ENCODE assay signal across 9 cellular contexts in the genomic region with DNA sequence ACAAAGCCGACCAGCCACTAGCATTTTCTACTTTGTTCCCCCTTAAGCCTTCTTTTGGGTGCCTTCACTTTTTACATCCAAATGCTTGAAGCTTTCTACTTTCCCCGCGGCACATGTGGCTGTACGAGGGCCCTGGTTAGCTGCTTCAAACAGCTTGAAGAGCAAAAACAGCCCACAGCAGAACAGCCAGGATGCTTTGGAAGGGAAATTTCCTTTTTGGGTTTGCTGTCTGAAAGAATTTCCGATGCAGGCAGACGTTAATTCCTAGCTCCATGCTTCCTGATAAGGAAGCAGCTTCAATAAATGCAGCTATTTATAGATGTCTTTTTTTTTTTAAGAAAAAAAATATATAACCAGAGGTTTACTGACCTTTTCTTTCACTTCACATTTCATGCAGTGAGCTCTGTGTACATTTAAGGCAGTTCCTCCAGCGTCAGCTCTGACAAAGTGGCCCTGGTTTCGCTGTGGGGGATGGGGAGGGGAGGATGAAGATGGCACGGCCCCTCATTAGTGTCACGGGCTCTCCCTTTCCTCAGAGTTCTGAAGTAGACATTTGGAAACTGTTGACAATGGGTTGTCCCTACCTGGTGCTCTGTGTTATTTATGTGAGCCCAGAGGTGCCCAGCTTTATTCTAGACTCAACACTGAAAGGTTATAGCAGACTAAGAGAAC.
A peak's percentile ranks its signal among the peaks of the same experiment; 100 is the strongest.
DNase-seq lines count a peak whose midpoint lies in the region; ATAC-seq, FAIRE-seq and TF ChIP-seq lines count a peak whose summit lies in the region.
"Had no signal": no experiment of that assay in that cellular context is flagged by ENCODE, and none has a peak within 500 bp of the region (broad histone marks: within the 10 kb centered on the region; RNA-seq: fewer than 3 reads in every experiment).

No MANE protein-coding gene starts in this region.

- peak; percentile 59 for ATAC-seq in GM21786 (IDR thresholded peaks at IDR 0.05; ENCODE audit: unreplicated experiment)
- no peak for ATAC-seq in GM18517 (IDR thresholded peaks at IDR 0.05; ENCODE audit: unreplicated experiment)
- no peak for ATAC-seq in GM18870 (IDR thresholded peaks at IDR 0.05; ENCODE audit: unreplicated experiment)

- no peak overlapping the region for H3K4me3 Mint-ChIP-seq in astrocyte (ENCODE audit: unreplicated experiment)

- no peak for TF ChIP-seq CTCF in astrocyte (IDR thresholded peaks at IDR 0.05; ENCODE audit: insufficient read depth, low read depth, low read length)

- H3K27me3 ChIP-seq in astrocyte (ENCODE audit: insufficient read depth, low read length) (no peaks in the 10 kb centered on the region), muscle layer of colon (ENCODE audit: control insufficient read depth in 1 of 2, insufficient read depth in 2 of 2, low read length in 2 of 2) (no peaks in the 10 kb centered on the region)

- H3K9me3 ChIP-seq in astrocyte (ENCODE audit: insufficient read depth, low read depth, low read length) (no peaks in the 10 kb centered on the region), muscle layer of colon (ENCODE audit: low read length) (no peaks in the 10 kb centered on the region)

- H3K27ac ChIP-seq in astrocyte (ENCODE audit: low read depth, low read length) (peak overlapping the region; percentile 55), muscle layer of colon (ENCODE audit: low read depth, low read length) (peak overlapping the region; percentile 69)

- H3K36me3 ChIP-seq in astrocyte (ENCODE audit: insufficient read depth, low read length), result peaks cover 11% of the 10 kb centered on the region
- no peaks in the 10 kb centered on the region for H3K36me3 ChIP-seq in muscle layer of colon (ENCODE audit: insufficient read depth, low read length)

- H3K9me3 Mint-ChIP-seq in astrocyte (ENCODE audit: unreplicated experiment), result no peaks in the 10 kb centered on the region

- no peaks in the 10 kb centered on the region for H3K27me3 Mint-ChIP-seq in astrocyte (ENCODE audit: low read depth, unreplicated experiment)

- peak overlapping the region; percentile 2 for H3K9ac ChIP-seq in astrocyte (ENCODE audit: low read length)
- peak overlapping the region; percentile 23 for H3K9ac ChIP-seq in muscle layer of colon (ENCODE audit: low read length)

- no peaks in the 10 kb centered on the region for H3K36me3 Mint-ChIP-seq in astrocyte (ENCODE audit: low read depth, unreplicated experiment)

- DNase-seq in COLO829 (ENCODE audit: low spot score) (peak; percentile 7), astrocyte (ENCODE audit: low read depth) (peak; percentile 36), OCI-M1 (lab: John Stamatoyannopoulos, UW) (no peak), DMS 273 (lab: John Stamatoyannopoulos, UW; ENCODE audit: unreplicated experiment) (no peak)
- DNase-seq: NK-92 treated with Interleukin-12 subunit alpha and Interleukin-12 subunit beta, amount 100 ng/mL, for 24 hours had no signal

- no peak overlapping the region for H3K27ac Mint-ChIP-seq in astrocyte (ENCODE audit: unreplicated experiment)

- H3K4me1 Mint-ChIP-seq in astrocyte (ENCODE audit: low read depth, unreplicated experiment), result peaks cover 55% of the 10 kb centered on the region

- no peak overlapping the region for H2AFZ ChIP-seq in astrocyte (ENCODE audit: low read depth, low read length)

- H3K4me1 ChIP-seq in astrocyte (ENCODE audit: insufficient read depth, low read length), result peaks cover 35% of the 10 kb centered on the region
- peaks cover 88% of the 10 kb centered on the region for H3K4me1 ChIP-seq in muscle layer of colon (ENCODE audit: insufficient read depth, low read length)

- peaks cover 33% of the 10 kb centered on the region for H3K79me2 ChIP-seq in astrocyte (ENCODE audit: insufficient read depth, low read length)

- H3K4me3 ChIP-seq in astrocyte (ENCODE audit: insufficient read depth, low read depth, low read length) (no peak overlapping the region), muscle layer of colon (ENCODE audit: low read depth in 1 of 2, low read length in 2 of 2) (no peak overlapping the region)

- no peak overlapping the region for H3K4me2 ChIP-seq in astrocyte (ENCODE audit: low read length)

- H4K20me1 ChIP-seq in astrocyte (ENCODE audit: insufficient read depth, low read length), result no peaks in the 10 kb centered on the region

- no peak for FAIRE-seq in astrocyte (lab: Jason Lieb, UNC)

Comparison
In these comparisons a context has a peak if more than half of its experiments do, and no peak if none do; other contexts are left out.
1. DNase-seq: peak in COLO829 (single experiment) and astrocyte (single experiment); none in OCI-M1 (single experiment) and DMS 273 (single experiment).